8 cellular contexts compared by ENCODE assay signal in the genomic region with DNA sequence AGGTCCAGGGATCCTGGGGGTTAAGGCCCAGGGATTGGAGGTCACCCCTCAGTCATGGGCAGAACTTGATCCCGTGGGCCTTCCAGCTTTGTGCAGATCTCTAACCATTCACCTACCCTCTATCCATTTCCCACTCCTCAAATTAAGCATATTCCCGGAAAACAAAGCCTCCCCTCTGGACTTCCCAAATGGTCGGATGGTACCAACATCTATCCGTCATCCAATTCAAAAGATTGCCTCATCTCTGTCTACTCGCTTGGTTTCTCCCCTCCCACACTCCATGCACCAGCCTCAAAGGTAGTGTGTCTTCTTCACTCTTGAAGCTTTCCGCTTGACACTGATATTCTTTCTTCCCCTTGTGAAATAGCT. TPM values are rescaled to one million over a fixed set of nuclear protein-coding genes. Genes with fewer than 3 reads are reported as not detected.
DNase-seq lines count a peak whose midpoint lies in the region; ATAC-seq and TF ChIP-seq lines count a peak whose summit lies in the region.

No MANE protein-coding gene starts in this region.

- intact Hi-C loops in activated CD4-positive, alpha-beta T cell treated with anti-CD3 and anti-CD28 coated beads, Interleukin-2, amount 10 ng/mL, durations not matched to agents 24 days and 14 days (cut with micrococcal nuclease), result loop anchor here (1.0 to 10.0 kb wide), 2 partner anchors 87 to 647 kb away; partner anchors contain the start of gene PDHA1

- no peaks in the 10 kb centered on the region for H3K36me3 ChIP-seq in suprapubic skin

- peaks cover 12% of the 10 kb centered on the region for H3K4me1 Mint-ChIP-seq in T-helper 1 cell treated with Interleukin-12 subunit alpha and Interleukin-12 subunit beta and Interleukin-4 antibody, amounts not matched to agents 30 μg/mL and 1 μg/mL, for 36 hours (ENCODE audit: low read depth)
- peaks cover 8% of the 10 kb centered on the region for H3K4me1 Mint-ChIP-seq in activated CD4-positive, alpha-beta T cell treated with anti-CD3 and anti-CD28 coated beads, Interleukin-2, amount 10 ng/mL, durations not matched to agents 24 days and 14 days

- H3K4me1 ChIP-seq in suprapubic skin, result no peaks in the 10 kb centered on the region

- in situ Hi-C loops in ACHN (cut with HindIII; ENCODE audit: low pct_ligation_motif_present, low pct_unique_long_range_greater_than_20kb, low sequenced_read_pairs), result no loop called here

- TF ChIP-seq POLR2A in suprapubic skin (IDR thresholded peaks at IDR 0.05), result no peak

- no peak for ATAC-seq in HG03280 (IDR thresholded peaks at IDR 0.05; ENCODE audit: unreplicated experiment)
- ATAC-seq in HG02642 (IDR thresholded peaks at IDR 0.05; ENCODE audit: poor library complexity, unreplicated experiment), result no peak

- no peak for TF ChIP-seq EP300 in suprapubic skin (IDR thresholded peaks at IDR 0.05)

- peak overlapping the region; percentile 69 for H3K27ac ChIP-seq in suprapubic skin

- peak overlapping the region; percentile 90 for H3K27ac Mint-ChIP-seq in T-helper 1 cell treated with Interleukin-12 subunit alpha and Interleukin-12 subunit beta and Interleukin-4 antibody, amounts not matched to agents 30 μg/mL and 1 μg/mL, for 36 hours
- peak overlapping the region; percentile 73 for H3K27ac Mint-ChIP-seq in activated CD4-positive, alpha-beta T cell treated with anti-CD3 and anti-CD28 coated beads, Interleukin-2, amount 10 ng/mL, durations not matched to agents 24 days and 14 days

- H3K27me3 Mint-ChIP-seq in T-helper 1 cell treated with Interleukin-12 subunit alpha and Interleukin-12 subunit beta and Interleukin-4 antibody, amounts not matched to agents 30 μg/mL and 1 μg/mL, for 36 hours (ENCODE audit: low read depth), result no peaks in the 10 kb centered on the region
- H3K27me3 Mint-ChIP-seq in activated CD4-positive, alpha-beta T cell treated with anti-CD3 and anti-CD28 coated beads, Interleukin-2, amount 10 ng/mL, durations not matched to agents 24 days and 14 days, result no peaks in the 10 kb centered on the region

- H3K4me3 ChIP-seq in foreskin fibroblast (ENCODE audit: low read depth in 1 of 2, low read length in 2 of 2) (peak overlapping the region; percentile 31 to 52), suprapubic skin (peak overlapping the region; percentile 74)

- peaks cover 5% of the 10 kb centered on the region for H3K36me3 Mint-ChIP-seq in T-helper 1 cell treated with Interleukin-12 subunit alpha and Interleukin-12 subunit beta and Interleukin-4 antibody, amounts not matched to agents 30 μg/mL and 1 μg/mL, for 36 hours (ENCODE audit: low read depth)
- peaks cover 3% of the 10 kb centered on the region for H3K36me3 Mint-ChIP-seq in activated CD4-positive, alpha-beta T cell treated with anti-CD3 and anti-CD28 coated beads, Interleukin-2, amount 10 ng/mL, durations not matched to agents 24 days and 14 days (ENCODE audit: low read depth)

- H3K4me3 Mint-ChIP-seq in T-helper 1 cell treated with Interleukin-12 subunit alpha and Interleukin-12 subunit beta and Interleukin-4 antibody, amounts not matched to agents 30 μg/mL and 1 μg/mL, for 36 hours, result peak overlapping the region; percentile 92
- peak overlapping the region; percentile 82 for H3K4me3 Mint-ChIP-seq in activated CD4-positive, alpha-beta T cell treated with anti-CD3 and anti-CD28 coated beads, Interleukin-2, amount 10 ng/mL, durations not matched to agents 24 days and 14 days

- no peaks in the 10 kb centered on the region for H3K27me3 ChIP-seq in suprapubic skin

- no peak for DNase-seq in T-helper 1 cell
- no peak for DNase-seq in activated CD4-positive, alpha-beta T cell treated with anti-CD3 and anti-CD28 coated beads, Interleukin-2, amount 10 ng/mL, durations not matched to agents 24 days and 14 days
- peak in 1 of 2 donors; percentile 0 for DNase-seq in foreskin fibroblast
- DNase-seq in suprapubic skin (ENCODE audit: low spot score in 2 of 2), result no peak
- DNase-seq in ACHN, result no peak

- no peaks in the 10 kb centered on the region for H3K9me3 ChIP-seq in suprapubic skin

- 50% methylated on average over 6 of the region's 6 CpGs for WGBS in suprapubic skin

- no peak for TF ChIP-seq CTCF in foreskin fibroblast (IDR thresholded peaks at IDR 0.05; ENCODE audit: low read depth, low read length)
- no peak for TF ChIP-seq CTCF in suprapubic skin (IDR thresholded peaks at IDR 0.05)

- H3K9me3 Mint-ChIP-seq in T-helper 1 cell treated with Interleukin-12 subunit alpha and Interleukin-12 subunit beta and Interleukin-4 antibody, amounts not matched to agents 30 μg/mL and 1 μg/mL, for 36 hours, result no peaks in the 10 kb centered on the region
- no peaks in the 10 kb centered on the region for H3K9me3 Mint-ChIP-seq in activated CD4-positive, alpha-beta T cell treated with anti-CD3 and anti-CD28 coated beads, Interleukin-2, amount 10 ng/mL, durations not matched to agents 24 days and 14 days

RNA-seq across cellular contexts. Expression of gene BCLAF3, which starts 0.5 kb away (rescaled TPM):
- total RNA-seq in activated CD4-positive, alpha-beta T cell treated with anti-CD3 and anti-CD28 coated beads, Interleukin-2, amount 10 ng/mL, durations not matched to agents 24 days and 14 days, result 4.4 and 5.6 TPM in 2 replicates
- 10 to 100 TPM in 1 of 4 donors, 1 to 10 TPM in 3; 6.0 to 16.3 (median 7.4) TPM for total RNA-seq in suprapubic skin
